1 cellular context compared by ENCODE assay signal in the genomic region with DNA sequence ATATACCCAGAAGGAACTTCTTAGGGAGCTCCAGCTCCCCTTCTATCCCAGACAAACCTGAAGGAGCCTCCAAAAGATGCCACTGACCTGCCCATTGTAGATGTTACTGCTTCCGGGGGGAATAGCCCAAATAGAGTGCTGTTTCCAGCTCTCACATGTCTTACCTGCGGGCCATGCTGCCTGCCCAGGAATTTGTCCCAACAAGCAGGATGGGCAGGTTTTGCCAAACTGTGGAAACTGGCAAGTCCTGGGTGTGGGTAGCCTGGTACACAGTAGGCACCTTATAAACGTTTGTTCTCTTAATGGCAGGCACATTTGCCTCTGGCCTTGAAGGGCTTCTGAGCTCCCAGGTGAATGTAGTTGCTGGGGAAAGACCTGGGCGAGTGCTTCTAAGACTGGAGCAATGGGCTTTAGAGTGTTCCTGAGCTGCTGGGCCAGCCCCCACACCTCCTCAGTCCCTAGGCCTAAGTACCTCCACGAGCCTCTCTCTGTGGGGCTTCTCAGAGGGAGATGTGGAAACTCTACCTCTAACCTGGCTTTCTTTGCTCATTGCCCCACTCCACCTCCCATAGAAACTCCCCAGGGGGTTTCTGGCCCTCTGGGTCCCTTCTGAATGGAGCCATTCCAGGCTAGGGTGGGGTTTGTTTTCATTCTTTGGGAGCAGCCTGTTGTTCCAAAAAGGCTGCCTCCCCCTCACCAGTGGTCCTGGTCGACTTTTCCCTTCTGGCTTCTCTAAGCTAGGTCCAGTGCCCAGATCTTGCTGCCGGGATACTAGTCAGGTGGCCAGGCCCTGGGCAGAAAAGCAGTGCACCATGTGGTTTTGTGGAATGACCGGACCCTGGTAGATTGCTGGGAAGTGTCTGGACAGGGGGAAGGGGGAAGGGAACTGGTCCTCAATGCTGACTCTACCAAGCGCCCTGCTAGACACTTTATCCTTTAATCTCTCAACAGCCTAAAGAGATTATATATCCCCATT.
TF ChIP-seq lines count a peak whose summit lies in the region.

No MANE protein-coding gene starts in this region.

TF ChIP-seq in SK-N-SH treated with all-trans-retinoic acid at 6 μM for 48 hours, 23 proteins besides CTCF, POLR2A, EP300 and RAD21 (continued from another document):
- TF ChIP-seq TSHZ2 (CRISPR knock-in tag; IDR thresholded peaks at IDR 0.05), result no peak
- no peak for TF ChIP-seq ZC3H10 (CRISPR knock-in tag; IDR thresholded peaks at IDR 0.05)
- TF ChIP-seq PPARA (CRISPR knock-in tag; IDR thresholded peaks at IDR 0.05; ENCODE audit: borderline replicate concordance), result no peak
- no peak for TF ChIP-seq ESRRG (CRISPR knock-in tag; IDR thresholded peaks at IDR 0.05)
TF ChIP-seq in SK-N-SH treated with all-trans-retinoic acid at 6 μM for 48 hours: peak in this region for 0.
